Comparison of ENCODE assay signal across 8 cellular contexts in the genomic region with DNA sequence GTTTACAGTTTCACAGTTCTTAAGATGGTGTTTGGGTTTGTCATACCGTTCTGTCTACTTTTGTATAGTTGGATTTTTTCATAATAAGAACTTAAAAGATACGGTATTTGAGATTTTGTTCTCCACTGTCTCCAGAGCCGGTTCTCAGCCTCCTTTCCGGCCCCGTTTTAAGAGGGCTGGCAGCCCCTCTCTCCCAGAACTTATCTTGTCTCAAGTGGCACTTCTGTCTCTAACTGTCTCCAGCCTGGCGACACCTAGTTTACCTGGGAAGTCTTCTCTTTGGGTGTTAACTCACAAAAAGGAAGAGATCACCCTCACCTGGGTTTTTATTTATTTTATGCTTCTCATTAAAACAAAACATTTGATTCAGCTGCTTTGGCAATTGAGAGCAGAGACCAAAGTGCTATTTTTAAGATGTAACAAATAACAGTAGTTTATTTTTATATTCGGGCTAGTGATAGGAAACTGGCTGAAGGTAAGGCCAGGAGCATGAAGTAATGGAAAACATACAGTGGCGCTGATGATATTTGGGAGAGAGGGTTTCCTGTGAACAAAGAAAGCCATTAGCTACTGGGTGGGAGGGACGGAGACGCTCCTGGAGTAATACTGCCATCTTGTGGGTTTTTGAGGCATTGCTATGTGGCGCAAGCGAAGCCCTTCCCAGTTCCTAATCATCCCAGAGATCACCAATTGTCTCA. TPM values are rescaled to one million over a fixed set of nuclear protein-coding genes. Genes with fewer than 3 reads are reported as not detected.
DNase-seq lines count a peak whose midpoint lies in the region; ATAC-seq lines count a peak whose summit lies in the region.

No MANE protein-coding gene starts in this region.

- ATAC-seq in GM19455 (IDR thresholded peaks at IDR 0.05; ENCODE audit: unreplicated experiment): peak; percentile 83

- in situ Hi-C loops in Caki2 (cut with HindIII; ENCODE audit: low pct_unique_long_range_greater_than_20kb, low sequenced_read_pairs): no loop called here

- DNase-seq in Caki2 (ENCODE audit: low read depth) (peak; percentile 49), HK-2 (ENCODE audit: unreplicated experiment) (peak; percentile 47), NCI-H82 (lab: John Stamatoyannopoulos, UW) (peak; percentile 81), epidermal melanocyte (ENCODE audit: insufficient read length, low spot score) (peak; percentile 96), mucosa of gallbladder (ENCODE audit: low spot score) (peak; percentile 76)
- DNase-seq in activated CD8-positive, alpha-beta memory T cell treated with anti-CD3 and anti-CD28 coated beads for 4 hours (ENCODE audit: low read depth in 2 of 2): peak; percentile 33 to 40
- DNase-seq in stimulated activated CD8-positive, alpha-beta memory T cell treated with anti-CD3 and anti-CD28 coated beads, Interleukin-7, amount 100 ng/mL, for 4 hours (ENCODE audit: low read depth in 2 of 2): peak; percentile 26 to 37

RNA-seq across cellular contexts. Expression of a gene that starts 48.3 kb away (rescaled TPM):
- total RNA-seq in Caki2 (2014; rRNA removed; shearing (Covaris generic); ENCODE audit: low replicate concordance): 1.7 and 1.9 TPM in 2 replicates
- 3.4 TPM for total RNA-seq in mucosa of gallbladder

Comparison
In these comparisons a context has a peak if more than half of its experiments do, and no peak if none do; other contexts are left out.
1. Peak in every context shown above with its lines: DNase-seq and ATAC-seq.
2. DNase-seq: peak in every context shown above with its lines; median percentile 96 in epidermal melanocyte; 81 in NCI-H82; 76 in mucosa of gallbladder; 49 in Caki2; 47 in HK-2; 36 in activated CD8-positive, alpha-beta memory T cell treated with anti-CD3 and anti-CD28 coated beads for 4 hours; 32 in stimulated activated CD8-positive, alpha-beta memory T cell treated with anti-CD3 and anti-CD28 coated beads, Interleukin-7, amount 100 ng/mL, for 4 hours.